8 cellular contexts compared by ENCODE assay signal in genomic region chr7:101173752-101174244, GRCh38. TPM values are rescaled to one million over a fixed set of nuclear protein-coding genes. Genes with fewer than 3 reads are reported as not detected.
DNase-seq lines count a peak whose midpoint lies in the region; ATAC-seq and TF ChIP-seq lines count a peak whose summit lies in the region.

No MANE protein-coding gene starts in this region.

- H3K27ac ChIP-seq in thyroid gland: peak overlapping the region in 1 of 3 donors; percentile 38

- 4 to 7% methylated on average over 16 of the region's 16 CpGs for WGBS in thyroid gland, 2 donors

- no peak for TF ChIP-seq POLR2A in thyroid gland (IDR thresholded peaks at IDR 0.05)

- peak; percentile 54 for DNase-seq in A172 (ENCODE audit: low spot score)
- DNase-seq in GM20000 (ENCODE audit: low spot score): peak; percentile 89
- peak; percentile 74 for DNase-seq in OCI-M1 (lab: John Stamatoyannopoulos, UW)
- DNase-seq in activated T-helper 9 cell treated with anti-CD3 and anti-CD28 coated beads, Interleukin-2, amount 50 U/mL, for 16 hours (ENCODE audit: low read depth): peak; percentile 35
- peak; percentile 78 for DNase-seq in islet precursor cell
- DNase-seq in thyroid gland: peak; percentile 39 to 51
- no peak for DNase-seq in OCI-M2 (lab: John Stamatoyannopoulos, UW; ENCODE audit: unreplicated experiment)

- peaks cover 22 to 40% of the 10 kb centered on the region in 2 donors for H3K4me1 ChIP-seq in thyroid gland

- intact Hi-C loops in thyroid gland (cut with DNase I): no loop called here

- ATAC-seq in HG02884 (IDR thresholded peaks at IDR 0.05; ENCODE audit: unreplicated experiment): no peak

- peaks cover 33% of the 10 kb centered on the region for H3K27me3 ChIP-seq in thyroid gland

- no peaks in the 10 kb centered on the region for H3K9me3 ChIP-seq in thyroid gland

- peak overlapping the region in 1 of 3 donors; percentile 22 for H3K4me3 ChIP-seq in thyroid gland (replicated peaks in 1 of 3)

- TF ChIP-seq CTCF in GM20000 (IDR thresholded peaks at IDR 0.05; ENCODE audit: extremely low read depth, missing control alignments) (peak; percentile 3), thyroid gland (IDR thresholded peaks at IDR 0.05) (no peak)

- no peaks in the 10 kb centered on the region for H3K36me3 ChIP-seq in thyroid gland

RNA-seq across cellular contexts. Expression of gene NAT16, which starts 6.3 kb away (rescaled TPM):
- 0.93 TPM in 1 of 2 replicates, not detected in the other for total RNA-seq in A172 (2014; rRNA removed; shearing (Covaris generic))
- total RNA-seq in thyroid gland: 1 to 10 TPM in 1 of 4 donors, under 1 TPM in 1, not detected in 2; 0.29 to 1.4 TPM

RNA-seq across cellular contexts. Expression of gene VGF, which starts 8.4 kb away (rescaled TPM):
- 1.0 and 1.3 TPM in 2 replicates for total RNA-seq in A172 (2014; rRNA removed; shearing (Covaris generic))
- total RNA-seq in thyroid gland: 1 to 10 TPM in 2 of 4 donors, not detected in 2; 1.3 to 2.3 TPM

RNA-seq across cellular contexts. Expression of gene AP1S1, which starts 19.5 kb away (rescaled TPM):
- 332 and 409 TPM in 2 replicates for total RNA-seq in A172 (2014; rRNA removed; shearing (Covaris generic))
- 10 to 100 TPM; 29.0 to 59.6 (median 41.3) TPM for total RNA-seq in thyroid gland

RNA-seq across cellular contexts. Expression of gene MOGAT3, which starts 27.0 kb away (rescaled TPM):
- total RNA-seq in A172 (2014; rRNA removed; shearing (Covaris generic)): not detected in 2 replicates
- total RNA-seq in thyroid gland: not detected

RNA-seq across cellular contexts. Expression of gene PLOD3, which starts 43.6 kb away (rescaled TPM):
- total RNA-seq in A172 (2014; rRNA removed; shearing (Covaris generic)): 93.9 and 105 TPM in 2 replicates
- total RNA-seq in thyroid gland: 10 to 100 TPM; 30.0 to 42.5 (median 32.7) TPM
